8 cellular contexts compared by ENCODE assay signal in genomic region chr15:63374686-63375520, GRCh38. TPM values are rescaled to one million over a fixed set of nuclear protein-coding genes. Genes with fewer than 3 reads are reported as not detected.
A peak's percentile ranks its signal among the peaks of the same experiment; 100 is the strongest.
DNase-seq lines count a peak whose midpoint lies in the region; ATAC-seq, FAIRE-seq and TF ChIP-seq lines count a peak whose summit lies in the region.

No MANE protein-coding gene starts in this region.

- TF ChIP-seq POLR2A in GM12892 (IDR thresholded peaks at IDR 0.05; ENCODE audit: low read depth, low read length): no peak

- peaks cover 23% of the 10 kb centered on the region for H3K27me3 Mint-ChIP-seq in activated naive CD8-positive, alpha-beta T cell treated with anti-CD3 and anti-CD28 coated beads for 36 hours

- CTCF ChIA-PET in A673 (lab: Charles Lee): interaction anchor here (0.5 kb wide), 1 partner anchor 211 kb away, joined by 5 read pairs; no protein-coding TSS in a partner anchor

- H3K4me3 ChIP-seq in A673 (ENCODE audit: low read depth, low read length, poor library complexity, severe bottlenecking): no peak overlapping the region

- no peak for TF ChIP-seq CTCF in A673 (conservative IDR thresholded peaks at IDR 0.05; ENCODE audit: low read depth, low read length)

- no TSS peak for BruUV-seq in A673 (replicated peaks; lab: Mats Ljungman, UMichigan)

- no peaks in the 10 kb centered on the region for H3K27me3 ChIP-seq in A673 (replicated peaks; ENCODE audit: insufficient read depth, low read depth, low read length, poor library complexity)

- DNase-seq in A673 (ENCODE audit: low spot score) (peak; percentile 73), HS-27A (ENCODE audit: low read depth) (peak; percentile 51), hippocampal formation (lab: John Stamatoyannopoulos, UW) (peak; percentile 26 to 47), stromal cell of bone marrow (ENCODE audit: low read depth) (peak; percentile 80), NCI-H2227 (lab: John Stamatoyannopoulos, UW; ENCODE audit: unreplicated experiment) (no peak), GM12892 (ENCODE audit: insufficient read length) (no peak)
- DNase-seq in activated naive CD8-positive, alpha-beta T cell treated with anti-CD3 and anti-CD28 coated beads for 36 hours: peak; percentile 28

- no peaks in the 10 kb centered on the region for H3K9me3 ChIP-seq in A673 (ENCODE audit: low read depth, low read length, poor library complexity, severe bottlenecking)

- H3K36me3 ChIP-seq in A673 (ENCODE audit: insufficient read depth, low read length, poor library complexity, severe bottlenecking): no peaks in the 10 kb centered on the region

- H3K4me3 Mint-ChIP-seq in activated naive CD8-positive, alpha-beta T cell treated with anti-CD3 and anti-CD28 coated beads for 36 hours: no peak overlapping the region

- no peak overlapping the region for H3K27ac ChIP-seq in A673 (ENCODE audit: low read depth, low read length, poor library complexity, severe bottlenecking)

- no peak for ATAC-seq in GM21360 (IDR thresholded peaks at IDR 0.05; ENCODE audit: unreplicated experiment)

- no peaks in the 10 kb centered on the region for H3K36me3 Mint-ChIP-seq in activated naive CD8-positive, alpha-beta T cell treated with anti-CD3 and anti-CD28 coated beads for 36 hours

- POLR2A ChIA-PET in A673 (lab: Charles Lee; ENCODE audit: low non-redundant PET): no interaction called here

- H3K9me3 Mint-ChIP-seq in activated naive CD8-positive, alpha-beta T cell treated with anti-CD3 and anti-CD28 coated beads for 36 hours: no peaks in the 10 kb centered on the region

- intact Hi-C loops in A673 (cut with micrococcal nuclease; ENCODE audit: unreplicated experiment): no loop called here

- peaks cover 21% of the 10 kb centered on the region for H3K4me1 ChIP-seq in A673 (ENCODE audit: insufficient read depth, low read length, poor library complexity, severe bottlenecking)

- peaks cover 23% of the 10 kb centered on the region for H3K4me1 Mint-ChIP-seq in activated naive CD8-positive, alpha-beta T cell treated with anti-CD3 and anti-CD28 coated beads for 36 hours

- no peak for FAIRE-seq in GM12892 (lab: Jason Lieb, UNC)

- H3K27ac Mint-ChIP-seq in activated naive CD8-positive, alpha-beta T cell treated with anti-CD3 and anti-CD28 coated beads for 36 hours: no peak overlapping the region

RNA-seq across cellular contexts. Expression of gene CA12, which starts 6.7 kb away (rescaled TPM):
- total RNA-seq in A673 (2021): 0.68 and 0.97 TPM in 2 replicates
- under 1 TPM in 1 of 2 experiments, not detected in 1; 0.39 TPM for total RNA-seq in activated naive CD8-positive, alpha-beta T cell treated with anti-CD3 and anti-CD28 coated beads for 36 hours
- polyA plus RNA-seq in GM12892 (2012; ENCODE audit: missing spikeins): not detected

Comparison
In these comparisons a context has a peak if more than half of its experiments do, and no peak if none do; other contexts are left out.
1. DNase-seq: peak in A673 (single experiment), HS-27A (single experiment), activated naive CD8-positive, alpha-beta T cell treated with anti-CD3 and anti-CD28 coated beads for 36 hours (single experiment), hippocampal formation (2 of 2) and stromal cell of bone marrow (single experiment); none in NCI-H2227 (single experiment) and GM12892 (single experiment).